In genomic region chr4:1191621-1192020, GRCh38 we compare ENCODE assay signal across 11 cellular contexts. TPM values are rescaled to one million over a fixed set of nuclear protein-coding genes. Genes with fewer than 3 reads are reported as not detected.
A peak's percentile ranks its signal among the peaks of the same experiment; 100 is the strongest.
DNase-seq lines count a peak whose midpoint lies in the region; ATAC-seq, FAIRE-seq and TF ChIP-seq lines count a peak whose summit lies in the region.
"Had no signal": no experiment of that assay in that cellular context is flagged by ENCODE, and none has a peak within 500 bp of the region (broad histone marks: within the 10 kb centered on the region; RNA-seq: fewer than 3 reads in every experiment).

No MANE protein-coding gene starts in this region.

- no peaks in the 10 kb centered on the region for H3K4me1 Mint-ChIP-seq in nephron progenitor cell

- no peaks in the 10 kb centered on the region for H3K36me3 Mint-ChIP-seq in nephron progenitor cell (ENCODE audit: low read depth)

- no peak overlapping the region for H3K4me3 Mint-ChIP-seq in nephron progenitor cell
- H3K4me3 Mint-ChIP-seq: CD4-positive, CD25-positive, alpha-beta regulatory T cell had no signal

- H3K4me1 ChIP-seq in GM23248 (ENCODE audit: insufficient read depth) (peaks cover 26% of the 10 kb centered on the region), K562 (replicated peaks in 1 of 2; ENCODE audit: control insufficient read depth in 2 of 2, insufficient read depth in 2 of 2, low read length in 2 of 2) (peaks cover 0 to 36% of the 10 kb centered on the region in 2 experiments; a peak in 3 of 5 replicates)

- H3K4me2 ChIP-seq in GM23248 (ENCODE audit: unreplicated experiment) (peak overlapping the region; percentile 9), K562 (ENCODE audit: insufficient read depth, low read length) (no peak overlapping the region)

- peaks cover 36% of the 10 kb centered on the region for H3K27me3 Mint-ChIP-seq in nephron progenitor cell (ENCODE audit: low read depth, poor library complexity)
- H3K27me3 Mint-ChIP-seq: CD4-positive, CD25-positive, alpha-beta regulatory T cell had no signal

- H3K36me3 ChIP-seq in GM23248 (ENCODE audit: low read depth) (no peaks in the 10 kb centered on the region), K562 (ENCODE audit: control insufficient read depth, insufficient read depth, low read length) (no peaks in the 10 kb centered on the region)

- H3K27ac Mint-ChIP-seq in nephron progenitor cell, result no peak overlapping the region
- H3K27ac Mint-ChIP-seq: CD4-positive, CD25-positive, alpha-beta regulatory T cell had no signal

- TF ChIP-seq CTCF in K562 (IDR thresholded peaks at IDR 0.05 in 2 of 3, conservative IDR thresholded peaks at IDR 0.05 in 1 of 3; ENCODE audit: insufficient read depth in 2 of 3, low read depth in 1 of 3, low read length in 3 of 3) (no peak), nephron progenitor cell (IDR thresholded peaks at IDR 0.05) (no peak)

- no peak for FAIRE-seq in K562 (lab: Jason Lieb, UNC)

- no peak overlapping the region for H3K4me3 ChIP-seq in GM23248
- no peak overlapping the region for H3K4me3 ChIP-seq in K562
- H3K4me3 ChIP-seq in skin epidermis, result no peak overlapping the region

- no peaks in the 10 kb centered on the region for H4K20me1 ChIP-seq in GM23248 (ENCODE audit: insufficient read depth)
- H4K20me1 ChIP-seq in K562 (replicated peaks; ENCODE audit: control insufficient read depth, insufficient read depth, low read length), result no peaks in the 10 kb centered on the region

- no peak for TF ChIP-seq RAD21 in K562 (CRISPR knock-in tag; conservative IDR thresholded peaks at IDR 0.05 in 1 of 2, IDR thresholded peaks at IDR 0.05 in 1 of 2)

- no peak for TF ChIP-seq EP300 in K562 (IDR thresholded peaks at IDR 0.05; ENCODE audit: low read length)

- H3K9ac ChIP-seq in GM23248 (peak overlapping the region; percentile 39; the same call in 1 of the 2 replicates), K562 (ENCODE audit: insufficient read depth in 1 of 2, low read depth in 2 of 2, low read length in 2 of 2) (no peak overlapping the region)

- no peak for DNase-seq in GM23248
- no peak for DNase-seq in K562 (ENCODE audit: extremely low read depth in 1 of 4, low spot score in 3 of 4)
- DNase-seq in left colon, result peak; percentile 28 to 35
- DNase-seq in GF-D8 (lab: John Stamatoyannopoulos, UW), result no peak
- DNase-seq in nephron progenitor cell, result no peak
- DNase-seq: CD4-positive, CD25-positive, alpha-beta regulatory T cell; NCI-H187 treated with DMSO at 0.1 percent for 48 hours; RPMI8226 had no signal

- peak overlapping the region; percentile 78 for H2AFZ ChIP-seq in GM23248
- peak overlapping the region; percentile 35; the same call in 1 of the 2 replicates for H2AFZ ChIP-seq in K562 (ENCODE audit: low read depth, low read length)

- POLR2A ChIA-PET in K562 (lab: Yijun Ruan, JAX), result interaction anchor here (0.6 to 1.6 kb wide), 5 partner anchors 9 to 224 kb away, joined by 3 to 4 read pairs (median 3); no protein-coding TSS in a partner anchor

- 83 to 95% methylated on average over 5 of the region's 5 CpGs for WGBS in GM23248 (ENCODE audit: low coverage in 1 of 2, low lambda C conversion rate in 2 of 2, missing lambda C conversion rate in 2 of 2), 2 experiments
- WGBS in K562 (ENCODE audit: insufficient coverage, low coverage, missing lambda C conversion rate), result 42% methylated on average over 5 of the region's 5 CpGs

- in situ Hi-C loops in GM23248 (cut with MboI), result no loop called here
- in situ Hi-C loops in K562 (cut with MboI), result no loop called here

- H3K9me1 ChIP-seq in K562 (ENCODE audit: control insufficient read depth, insufficient read depth, low read length), result no peaks in the 10 kb centered on the region

- no peaks in the 10 kb centered on the region for H3K9me2 ChIP-seq in GM23248 (ENCODE audit: insufficient read depth)

- BruUV-seq in K562 (replicated peaks; lab: Mats Ljungman, UMichigan), result no TSS peak

- H3K9me3 ChIP-seq in GM23248 (ENCODE audit: low read depth) (no peaks in the 10 kb centered on the region), K562 (replicated peaks; ENCODE audit: control insufficient read depth, insufficient read depth, low read depth, low read length) (no peaks in the 10 kb centered on the region)

- TF ChIP-seq POLR2A in K562 (conservative IDR thresholded peaks at IDR 0.05), result no peak

- peaks cover 28% of the 10 kb centered on the region for H3F3A ChIP-seq in GM23248 (ENCODE audit: insufficient read depth)

- CTCF ChIA-PET in K562 (lab: Yijun Ruan, JAX; ENCODE audit: low intra/inter-chr PET ratio), result no interaction called here

- H3K27ac ChIP-seq in GM23248 (peak overlapping the region; percentile 82; the same call in 1 of the 2 replicates), K562 (ENCODE audit: extremely low read depth, low read depth, low read length) (no peak overlapping the region), skin epidermis (peak overlapping the region in 18 of 21 experiments; percentile 3 to 84 (median 57))

- ATAC-seq in K562 (peak; percentile 15; the same call in 1 of the 3 replicates), left colon (peak; percentile 67), HG03520 (IDR thresholded peaks at IDR 0.05; ENCODE audit: unreplicated experiment) (no peak), HG02852 (IDR thresholded peaks at IDR 0.05; ENCODE audit: unreplicated experiment) (no peak)

- intact Hi-C loops in K562 (cut with micrococcal nuclease) (no loop called here), left colon (cut with DNase I, micrococcal nuclease) (no loop called here)

- peaks cover 14% of the 10 kb centered on the region for H3K9me3 Mint-ChIP-seq in nephron progenitor cell

- H3K27me3 ChIP-seq in GM23248 (replicated peaks; ENCODE audit: insufficient read depth) (no peaks in the 10 kb centered on the region), K562 (ENCODE audit: control insufficient read depth in 2 of 2, insufficient read depth in 2 of 2, low read length in 2 of 2) (peaks cover 2 to 12% of the 10 kb centered on the region in 2 experiments; a peak in 3 of 5 replicates)

- H3K79me2 ChIP-seq in GM23248 (ENCODE audit: insufficient read depth) (no peaks in the 10 kb centered on the region), K562 (ENCODE audit: control insufficient read depth, insufficient read depth, low read length) (no peaks in the 10 kb centered on the region)

TF ChIP-seq in K562, 482 proteins besides CTCF, POLR2A, EP300 and RAD21:
- no peak for TF ChIP-seq ELF2 (CRISPR knock-in tag; IDR thresholded peaks at IDR 0.05)
- no peak for TF ChIP-seq KLF16 (IDR thresholded peaks at IDR 0.05)
- TF ChIP-seq NR2C2 (CRISPR knock-in tag; IDR thresholded peaks at IDR 0.05), result no peak
- 0 out of 2 replicates have a peak, but pooled peaks have one; percentile 13 for TF ChIP-seq NR2C2 (tag; IDR thresholded peaks at IDR 0.05)
- no peak for TF ChIP-seq DIDO1 (tag; IDR thresholded peaks at IDR 0.05; ENCODE audit: low read depth)
- TF ChIP-seq HIVEP1 (CRISPR knock-in tag; IDR thresholded peaks at IDR 0.05), result no peak
- no peak for TF ChIP-seq ARHGAP35 (IDR thresholded peaks at IDR 0.05; ENCODE audit: partially characterized antibody)

RNA-seq across cellular contexts. Expression of gene SPON2, which starts 19.2 kb away (rescaled TPM):
- total RNA-seq in GM23248 (2014; rRNA removed; shearing (Covaris generic)), result 3.4 and 6.2 TPM in 2 replicates
- polyA plus RNA-seq in GM23248 (2016; fragmentation: Nextera tagmentation; extraction: Ambion mirVana), result 5.3 and 5.7 TPM in 2 replicates
- total RNA-seq in K562 (2011; cell fraction: chromatin; rRNA removed; ENCODE audit: low replicate concordance), result 8.1 and 12.5 TPM in 2 replicates
- total RNA-seq in K562 (2011; cell fraction: nucleolus; rRNA removed), result 8.2 and 12.8 TPM in 2 replicates
- 7.3 and 9.4 TPM in 2 replicates for total RNA-seq in K562 (2011; cell fraction: nucleoplasm; rRNA removed)
- 0.65 and 1.1 TPM in 2 replicates for total RNA-seq in K562 (2014; rRNA removed)
- total RNA-seq in K562 (2014; rRNA removed; fragmentation: Illumina TruSeq; extraction: Trizol), result 0.54 and 0.69 TPM in 2 replicates
- 0.57 and 0.83 TPM in 2 replicates for total RNA-seq in K562 (2015; rRNA removed; fragmentation: Illumina TruSeq; extraction: Trizol)
- total RNA-seq in K562 (2021), result 1.4 and 1.8 TPM in 2 replicates
- polyA plus RNA-seq in K562 (2011; rRNA removed), result 2.2 and 4.8 TPM in 2 replicates
- 2.3 and 4.7 TPM in 2 replicates for polyA plus RNA-seq in K562 (2011; cell fraction: cytosol; rRNA removed)
- polyA plus RNA-seq in K562 (2011; cell fraction: nucleus; rRNA removed), result 4.1 and 5.8 TPM in 2 replicates
- 1.4 and 2.4 TPM in 2 replicates for polyA plus RNA-seq in K562 (2012)
- 0.74 and 1.1 TPM in 2 replicates for polyA plus RNA-seq in K562 (2014; fragmentation: Illumina TruSeq; extraction: Trizol)
- polyA plus RNA-seq in K562 (2014; fragmentation: Nextera tagmentation; extraction: Ambion mirVana), result under 1 TPM; 0.21 to 0.27 TPM
- 0.77 and 0.84 TPM in 2 replicates for polyA plus RNA-seq in K562 (2014; rRNA removed)
- polyA minus RNA-seq in K562 (2011; rRNA and poly(A)+ RNA removed), result 0.60 and 0.87 TPM in 2 replicates
- polyA minus RNA-seq in K562 (2011; cell fraction: cytosol; rRNA and poly(A)+ RNA removed), result 2.3 and 3.7 TPM in 2 replicates
- 1.8 and 4.2 TPM in 2 replicates for polyA minus RNA-seq in K562 (2011; cell fraction: nucleus; rRNA and poly(A)+ RNA removed)
- total RNA-seq in left colon, result 10 to 100 TPM; 26.6 to 34.3 TPM

RNA-seq across cellular contexts. Expression of gene CTBP1, which starts 57.3 kb away (rescaled TPM):
- total RNA-seq in GM23248 (2014; rRNA removed; shearing (Covaris generic)), result 160 and 270 TPM in 2 replicates
- polyA plus RNA-seq in GM23248 (2016; fragmentation: Nextera tagmentation; extraction: Ambion mirVana), result 40.1 and 44.6 TPM in 2 replicates
- total RNA-seq in K562 (2011; cell fraction: chromatin; rRNA removed; ENCODE audit: low replicate concordance), result 63.5 and 142 TPM in 2 replicates
- 94.5 and 102 TPM in 2 replicates for total RNA-seq in K562 (2011; cell fraction: nucleolus; rRNA removed)
- 48.0 and 62.1 TPM in 2 replicates for total RNA-seq in K562 (2011; cell fraction: nucleoplasm; rRNA removed)
- total RNA-seq in K562 (2014; rRNA removed), result 162 and 230 TPM in 2 replicates
- 27.2 and 30.4 TPM in 2 replicates for total RNA-seq in K562 (2014; rRNA removed; fragmentation: Illumina TruSeq; extraction: Trizol)
- 67.9 and 70.4 TPM in 2 replicates for total RNA-seq in K562 (2015; rRNA removed; fragmentation: Illumina TruSeq; extraction: Trizol)
- 134 and 148 TPM in 2 replicates for total RNA-seq in K562 (2021)
- polyA plus RNA-seq in K562 (2011; rRNA removed), result 68.2 and 72.3 TPM in 2 replicates
- polyA plus RNA-seq in K562 (2011; cell fraction: cytosol; rRNA removed), result 113 and 437 TPM in 2 replicates
- polyA plus RNA-seq in K562 (2011; cell fraction: nucleus; rRNA removed), result 168 and 330 TPM in 2 replicates
- polyA plus RNA-seq in K562 (2012), result 113 and 126 TPM in 2 replicates
- 64.0 and 116 TPM in 2 replicates for polyA plus RNA-seq in K562 (2014; fragmentation: Illumina TruSeq; extraction: Trizol)
- 10 to 100 TPM; 14.5 to 20.0 TPM for polyA plus RNA-seq in K562 (2014; fragmentation: Nextera tagmentation; extraction: Ambion mirVana)
- 111 and 118 TPM in 2 replicates for polyA plus RNA-seq in K562 (2014; rRNA removed)
- polyA minus RNA-seq in K562 (2011; rRNA and poly(A)+ RNA removed), result 33.8 and 54.2 TPM in 2 replicates
- polyA minus RNA-seq in K562 (2011; cell fraction: cytosol; rRNA and poly(A)+ RNA removed), result 135 and 154 TPM in 2 replicates
- 39.7 and 56.8 TPM in 2 replicates for polyA minus RNA-seq in K562 (2011; cell fraction: nucleus; rRNA and poly(A)+ RNA removed)
- total RNA-seq in left colon, result 100 to 1,000 TPM; 156 to 180 TPM

Comparison
In these comparisons a context has a peak if more than half of its experiments do, and no peak if none do; other contexts are left out.
1. DNase-seq: peak in left colon (2 of 2); none in GM23248 (single experiment), K562 (0 of 4), GF-D8 (single experiment) and nephron progenitor cell (single experiment).
2. ATAC-seq: peak in K562 (single experiment) and left colon (single experiment); none in HG03520 (single experiment) and HG02852 (single experiment).